ENCODE assay signal across 6 cellular contexts in genomic region chr2:2043394-2043793, GRCh38.
"Had no signal": no experiment of that assay in that cellular context is flagged by ENCODE, and none has a peak within 500 bp of the region (broad histone marks: within the 10 kb centered on the region; RNA-seq: fewer than 3 reads in every experiment).

No MANE protein-coding gene starts in this region.

- H3K4me3 Mint-ChIP-seq: H9 had no signal

- H2AFZ ChIP-seq: GM23248 had no signal

- H3K27ac Mint-ChIP-seq: H9 had no signal

- H3K9me3 Mint-ChIP-seq: H9 had no signal

- DNase-seq: GM23248, H9, HCEC 1CT, IMR-90, KG1 had no signal

- H3K4me3 ChIP-seq: GM23248, K562 had no signal

- H3K9ac ChIP-seq: GM23248 had no signal

- H3K27ac ChIP-seq: GM23248 had no signal

- ATAC-seq: K562 had no signal
